26 cellular contexts compared by ENCODE assay signal in genomic region chr16:1264257-1265089, GRCh38. TPM values are rescaled to one million over a fixed set of nuclear protein-coding genes. Genes with fewer than 3 reads are reported as not detected.
DNase-seq lines count a peak whose midpoint lies in the region; ATAC-seq, FAIRE-seq and TF ChIP-seq lines count a peak whose summit lies in the region.
"Had no signal": no experiment of that assay in that cellular context is flagged by ENCODE, and none has a peak within 500 bp of the region (broad histone marks: within the 10 kb centered on the region; RNA-seq: fewer than 3 reads in every experiment).

No MANE protein-coding gene starts in this region.

- no peak for DNase-seq in GM12891 (ENCODE audit: insufficient read length, low spot score)
- DNase-seq in K562 (ENCODE audit: extremely low read depth in 1 of 4, low spot score in 3 of 4) = no peak
- no peak for DNase-seq in mesenchymal stem cell
- no peak for DNase-seq in activated effector memory CD4-positive, alpha-beta T cell treated with Interleukin-2 at 50 U/mL for 16 hours
- no peak for DNase-seq in MV-4-11 (lab: John Stamatoyannopoulos, UW)
- DNase-seq in GM20000 (ENCODE audit: low spot score) = no peak
- DNase-seq: 8988T, ACHN, GM23248, H9, HFFc6, KG1, MG63, NCI-H1048, NCI-H1417, NCI-H1694 treated with DMSO at 0.1 percent for 48 hours, NCI-H2081, NCI-H226, NCI-H510A, SHP77 had no signal

- H3K4me2 ChIP-seq in K562 (ENCODE audit: insufficient read depth, low read length) = no peak overlapping the region
- H3K4me2 ChIP-seq in mesenchymal stem cell (ENCODE audit: low read length, poor library complexity, severe bottlenecking) = no peak overlapping the region

- H3K4ac ChIP-seq in mesenchymal stem cell (ENCODE audit: low read depth in 1 of 2, low read length in 2 of 2) = no peak overlapping the region

- H3K27ac ChIP-seq in K562 (ENCODE audit: extremely low read depth, low read depth, low read length) = no peak overlapping the region
- no peak overlapping the region for H3K27ac ChIP-seq in mesenchymal stem cell (ENCODE audit: low read length, poor library complexity, severe bottlenecking)
- H3K27ac ChIP-seq: GM23248, RWPE1 had no signal

- H3K79me1 ChIP-seq in mesenchymal stem cell (replicated peaks; ENCODE audit: low read length, poor library complexity, severe bottlenecking) = no peaks in the 10 kb centered on the region

- intact Hi-C loops in K562 (cut with micrococcal nuclease) = no loop called here

- TF ChIP-seq EP300 in K562 (IDR thresholded peaks at IDR 0.05; ENCODE audit: low read length) = no peak

- H2BK12ac ChIP-seq in mesenchymal stem cell (ENCODE audit: low read length in 2 of 2) = no peak overlapping the region

- H2BK5ac ChIP-seq in mesenchymal stem cell (ENCODE audit: low read depth, low read length, poor library complexity, severe bottlenecking) = no peak overlapping the region

- H3K23ac ChIP-seq in mesenchymal stem cell (ENCODE audit: low read length in 2 of 2) = no peak overlapping the region

- ATAC-seq in K562 = no peak
- ATAC-seq: Panc1 had no signal

- H3K4me3 ChIP-seq in K562 = no peak overlapping the region
- H3K4me3 ChIP-seq in mesenchymal stem cell (ENCODE audit: insufficient read depth in 1 of 2, low read depth in 1 of 2, low read length in 2 of 2) = no peak overlapping the region
- H3K4me3 ChIP-seq: GM23248, MG63 had no signal

- no peak overlapping the region for H2AK5ac ChIP-seq in mesenchymal stem cell (ENCODE audit: low read length, severe bottlenecking)

- peak overlapping the region; percentile 49 for H4K91ac ChIP-seq in mesenchymal stem cell (ENCODE audit: low read length)

- H3K9me3 ChIP-seq in K562 (replicated peaks; ENCODE audit: control insufficient read depth, insufficient read depth, low read depth, low read length) = peaks cover 7% of the 10 kb centered on the region; the same call in 1 of the 2 replicates
- H3K9me3 ChIP-seq in mesenchymal stem cell (ENCODE audit: control insufficient read depth, low read length) = no peaks in the 10 kb centered on the region
- H3K9me3 ChIP-seq: MG63 had no signal

- WGBS in K562 (ENCODE audit: insufficient coverage, low coverage, missing lambda C conversion rate) = 54% methylated on average over 15 of the region's 17 CpGs
- 93% methylated on average over 17 of the region's 17 CpGs for WGBS in mesenchymal stem cell

- H3K79me2 ChIP-seq in K562 (ENCODE audit: control insufficient read depth, insufficient read depth, low read length) = no peaks in the 10 kb centered on the region

- FAIRE-seq in GM12891 (lab: Jason Lieb, UNC) (peak; percentile 66), K562 (lab: Jason Lieb, UNC) (no peak)

- H3K36me3 ChIP-seq in K562 (ENCODE audit: control insufficient read depth, insufficient read depth, low read length) = no peaks in the 10 kb centered on the region
- H3K36me3 ChIP-seq in mesenchymal stem cell (ENCODE audit: control insufficient read depth in 1 of 2, insufficient read depth in 2 of 2, low read depth in 1 of 2, low read length in 2 of 2) = no peaks in the 10 kb centered on the region
- H3K36me3 ChIP-seq: MG63 had no signal

- no peaks in the 10 kb centered on the region for H4K20me1 ChIP-seq in K562 (replicated peaks; ENCODE audit: control insufficient read depth, insufficient read depth, low read length)

- CTCF ChIA-PET in K562 (lab: Yijun Ruan, JAX; ENCODE audit: low intra/inter-chr PET ratio) = no interaction called here

- TF ChIP-seq CTCF in K562 (IDR thresholded peaks at IDR 0.05 in 2 of 3, conservative IDR thresholded peaks at IDR 0.05 in 1 of 3; ENCODE audit: insufficient read depth in 2 of 3, low read depth in 1 of 3, low read length in 3 of 3) (no peak), GM20000 (IDR thresholded peaks at IDR 0.05; ENCODE audit: extremely low read depth, missing control alignments) (no peak)

- TF ChIP-seq RAD21 in K562 (CRISPR knock-in tag; conservative IDR thresholded peaks at IDR 0.05 in 1 of 2, IDR thresholded peaks at IDR 0.05 in 1 of 2) = no peak

- H3K27me3 ChIP-seq in K562 (ENCODE audit: control insufficient read depth in 2 of 2, insufficient read depth in 2 of 2, low read length in 2 of 2) (peaks cover 19 to 48% of the 10 kb centered on the region in 2 experiments; a peak in 4 of 5 replicates), mesenchymal stem cell (ENCODE audit: control insufficient read depth in 1 of 2, insufficient read depth in 1 of 2, low read length in 2 of 2) (peaks cover 22 to 53% of the 10 kb centered on the region in 2 experiments)

- H3K9ac ChIP-seq in K562 (ENCODE audit: insufficient read depth in 1 of 2, low read depth in 2 of 2, low read length in 2 of 2) (no peak overlapping the region), mesenchymal stem cell (ENCODE audit: low read length) (no peak overlapping the region)
- H3K9ac ChIP-seq: GM23248 had no signal

- POLR2A ChIA-PET in K562 (lab: Yijun Ruan, JAX) = no interaction called here

- no peak overlapping the region for H3K18ac ChIP-seq in mesenchymal stem cell (ENCODE audit: low read depth in 1 of 2, low read length in 2 of 2)

- H4K8ac ChIP-seq in mesenchymal stem cell (ENCODE audit: low read length) = no peak overlapping the region

- no TSS peak for BruUV-seq in K562 (replicated peaks; lab: Mats Ljungman, UMichigan)

- H3K9me1 ChIP-seq in K562 (ENCODE audit: control insufficient read depth, insufficient read depth, low read length) = peaks cover 3% of the 10 kb centered on the region

- TF ChIP-seq POLR2A in GM12891 (IDR thresholded peaks at IDR 0.05; ENCODE audit: low read depth, low read length) = no peak
- TF ChIP-seq POLR2A in K562 (conservative IDR thresholded peaks at IDR 0.05) = no peak

- H2BK15ac ChIP-seq in mesenchymal stem cell (ENCODE audit: low read depth, poor library complexity, severe bottlenecking) = no peak overlapping the region

- H2AFZ ChIP-seq in K562 (ENCODE audit: low read depth, low read length) (no peak overlapping the region), mesenchymal stem cell (ENCODE audit: low read depth, low read length) (no peak overlapping the region)
- H2AFZ ChIP-seq: GM23248 had no signal

- in situ Hi-C loops in K562 (cut with MboI) = no loop called here

- H3K14ac ChIP-seq in mesenchymal stem cell (ENCODE audit: low read length in 2 of 2) = no peak overlapping the region

- H3K4me1 ChIP-seq in K562 (replicated peaks in 1 of 2; ENCODE audit: control insufficient read depth in 2 of 2, insufficient read depth in 2 of 2, low read length in 2 of 2) = peaks cover 3 to 39% of the 10 kb centered on the region in 2 experiments; a peak in 3 of 5 replicates
- peaks cover 2% of the 10 kb centered on the region for H3K4me1 ChIP-seq in mesenchymal stem cell (ENCODE audit: control insufficient read depth, insufficient read depth, low read depth, low read length)

- H2BK120ac ChIP-seq in mesenchymal stem cell (ENCODE audit: low read depth, low read length) = no peak overlapping the region

RNA-seq across cellular contexts. Expression of gene TPSD1, which starts 8.6 kb away (rescaled TPM):
- polyA plus RNA-seq in GM12891 (2012; ENCODE audit: low read depth, missing spikeins) = not detected
- not detected in 2 replicates for total RNA-seq in K562 (2011; cell fraction: chromatin; rRNA removed; ENCODE audit: low replicate concordance)
- not detected in 2 replicates for total RNA-seq in K562 (2011; cell fraction: nucleolus; rRNA removed)
- total RNA-seq in K562 (2011; cell fraction: nucleoplasm; rRNA removed) = not detected in 2 replicates
- not detected in 2 replicates for total RNA-seq in K562 (2014; rRNA removed)
- total RNA-seq in K562 (2014; rRNA removed; fragmentation: Illumina TruSeq; extraction: Trizol) = not detected in 2 replicates
- not detected in 2 replicates for total RNA-seq in K562 (2015; rRNA removed; fragmentation: Illumina TruSeq; extraction: Trizol)
- total RNA-seq in K562 (2021) = not detected in 2 replicates
- polyA plus RNA-seq in K562 (2011; rRNA removed) = not detected in 2 replicates
- polyA plus RNA-seq in K562 (2011; cell fraction: cytosol; rRNA removed) = not detected in 2 replicates
- not detected in 2 replicates for polyA plus RNA-seq in K562 (2011; cell fraction: nucleus; rRNA removed)
- 0.07 TPM in 1 of 2 replicates, not detected in the other for polyA plus RNA-seq in K562 (2012)
- polyA plus RNA-seq in K562 (2014; fragmentation: Illumina TruSeq; extraction: Trizol) = not detected in 2 replicates
- not detected for polyA plus RNA-seq in K562 (2014; fragmentation: Nextera tagmentation; extraction: Ambion mirVana)
- polyA plus RNA-seq in K562 (2014; rRNA removed) = not detected in 2 replicates
- not detected in 2 replicates for polyA minus RNA-seq in K562 (2011; rRNA and poly(A)+ RNA removed)
- polyA minus RNA-seq in K562 (2011; cell fraction: cytosol; rRNA and poly(A)+ RNA removed) = not detected in 2 replicates
- polyA minus RNA-seq in K562 (2011; cell fraction: nucleus; rRNA and poly(A)+ RNA removed) = not detected in 2 replicates
- polyA plus RNA-seq in mesenchymal stem cell (2013, experiment 1 of 2) = not detected
- not detected for polyA plus RNA-seq in mesenchymal stem cell (2013, experiment 2 of 2)
- total RNA-seq: GM23248, H9, HFFc6, HT1080, OCI-LY7, SK-MEL-5 had no signal
- polyA plus RNA-seq: BJ, GM23248 had no signal

RNA-seq across cellular contexts. Expression of gene TPSAB1, which starts 24.0 kb away (rescaled TPM):
- polyA plus RNA-seq in GM12891 (2012; ENCODE audit: low read depth, missing spikeins) = not detected
- not detected in 2 replicates for total RNA-seq in K562 (2011; cell fraction: chromatin; rRNA removed; ENCODE audit: low replicate concordance)
- not detected in 2 replicates for total RNA-seq in K562 (2011; cell fraction: nucleolus; rRNA removed)
- total RNA-seq in K562 (2011; cell fraction: nucleoplasm; rRNA removed) = not detected in 2 replicates
- total RNA-seq in K562 (2014; rRNA removed) (not detected in 2 replicates), K562 (2014; rRNA removed; fragmentation: Illumina TruSeq; extraction: Trizol) (not detected in 2 replicates), K562 (2015; rRNA removed; fragmentation: Illumina TruSeq; extraction: Trizol) (not detected in 2 replicates), K562 (2021) (0.31 TPM in 1 of 2 replicates, not detected in the other)
- polyA plus RNA-seq in K562 (2011; rRNA removed) (not detected in 2 replicates), K562 (2014; fragmentation: Illumina TruSeq; extraction: Trizol) (not detected in 2 replicates), K562 (2014; fragmentation: Nextera tagmentation; extraction: Ambion mirVana) (not detected), K562 (2014; rRNA removed) (not detected in 2 replicates)
- polyA plus RNA-seq in K562 (2011; cell fraction: cytosol; rRNA removed) = not detected in 2 replicates
- polyA plus RNA-seq in K562 (2011; cell fraction: nucleus; rRNA removed) = not detected in 2 replicates
- polyA plus RNA-seq in K562 (2012) = 0.10 TPM in 1 of 2 replicates, not detected in the other
- polyA minus RNA-seq in K562 (2011; rRNA and poly(A)+ RNA removed) = not detected in 2 replicates
- not detected in 2 replicates for polyA minus RNA-seq in K562 (2011; cell fraction: cytosol; rRNA and poly(A)+ RNA removed)
- not detected in 2 replicates for polyA minus RNA-seq in K562 (2011; cell fraction: nucleus; rRNA and poly(A)+ RNA removed)
- not detected for polyA plus RNA-seq in mesenchymal stem cell (2013, experiment 1 of 2)
- polyA plus RNA-seq in mesenchymal stem cell (2013, experiment 2 of 2) = not detected
- total RNA-seq: GM23248, H9, HFFc6, HT1080, OCI-LY7, SK-MEL-5 had no signal
- polyA plus RNA-seq: BJ, GM23248 had no signal

RNA-seq across cellular contexts. Expression of gene TPSB2, which starts 34.5 kb away (rescaled TPM):
- polyA plus RNA-seq in GM12891 (2012; ENCODE audit: low read depth, missing spikeins) = not detected
- not detected in 2 replicates for total RNA-seq in K562 (2011; cell fraction: chromatin; rRNA removed; ENCODE audit: low replicate concordance)
- not detected in 2 replicates for total RNA-seq in K562 (2011; cell fraction: nucleolus; rRNA removed)
- total RNA-seq in K562 (2011; cell fraction: nucleoplasm; rRNA removed) = not detected in 2 replicates
- not detected in 2 replicates for total RNA-seq in K562 (2014; rRNA removed)
- total RNA-seq in K562 (2014; rRNA removed; fragmentation: Illumina TruSeq; extraction: Trizol) = not detected in 2 replicates
- not detected in 2 replicates for total RNA-seq in K562 (2015; rRNA removed; fragmentation: Illumina TruSeq; extraction: Trizol)
- total RNA-seq in K562 (2021) = 0.16 and 0.18 TPM in 2 replicates
- not detected in 2 replicates for polyA plus RNA-seq in K562 (2011; rRNA removed)
- not detected in 2 replicates for polyA plus RNA-seq in K562 (2011; cell fraction: cytosol; rRNA removed)
- polyA plus RNA-seq in K562 (2011; cell fraction: nucleus; rRNA removed) = not detected in 2 replicates
- polyA plus RNA-seq in K562 (2012) = not detected in 2 replicates
- not detected in 2 replicates for polyA plus RNA-seq in K562 (2014; fragmentation: Illumina TruSeq; extraction: Trizol)
- polyA plus RNA-seq in K562 (2014; fragmentation: Nextera tagmentation; extraction: Ambion mirVana) = not detected
- not detected in 2 replicates for polyA plus RNA-seq in K562 (2014; rRNA removed)
- not detected in 2 replicates for polyA minus RNA-seq in K562 (2011; rRNA and poly(A)+ RNA removed)
- not detected in 2 replicates for polyA minus RNA-seq in K562 (2011; cell fraction: cytosol; rRNA and poly(A)+ RNA removed)
- not detected in 2 replicates for polyA minus RNA-seq in K562 (2011; cell fraction: nucleus; rRNA and poly(A)+ RNA removed)
- polyA plus RNA-seq in mesenchymal stem cell (2013, experiment 1 of 2) = not detected
- polyA plus RNA-seq in mesenchymal stem cell (2013, experiment 2 of 2) = not detected
- total RNA-seq: GM23248, H9, HFFc6, HT1080, OCI-LY7, SK-MEL-5 had no signal
- polyA plus RNA-seq: BJ, GM23248 had no signal

RNA-seq across cellular contexts. Expression of gene TPSG1, which starts 39.4 kb away (rescaled TPM):
- polyA plus RNA-seq in GM12891 (2012; ENCODE audit: low read depth, missing spikeins) = not detected
- total RNA-seq in K562 (2011; cell fraction: chromatin; rRNA removed; ENCODE audit: low replicate concordance) = not detected in 2 replicates
- total RNA-seq in K562 (2011; cell fraction: nucleolus; rRNA removed) = not detected in 2 replicates
- total RNA-seq in K562 (2011; cell fraction: nucleoplasm; rRNA removed) = not detected in 2 replicates
- not detected in 2 replicates for total RNA-seq in K562 (2014; rRNA removed)
- not detected in 2 replicates for total RNA-seq in K562 (2014; rRNA removed; fragmentation: Illumina TruSeq; extraction: Trizol)
- not detected in 2 replicates for total RNA-seq in K562 (2015; rRNA removed; fragmentation: Illumina TruSeq; extraction: Trizol)
- not detected in 2 replicates for total RNA-seq in K562 (2021)
- polyA plus RNA-seq in K562 (2011; rRNA removed) = not detected in 2 replicates
- polyA plus RNA-seq in K562 (2011; cell fraction: cytosol; rRNA removed) = not detected in 2 replicates
- not detected in 2 replicates for polyA plus RNA-seq in K562 (2011; cell fraction: nucleus; rRNA removed)
- polyA plus RNA-seq in K562 (2012) = not detected in 2 replicates
- not detected in 2 replicates for polyA plus RNA-seq in K562 (2014; fragmentation: Illumina TruSeq; extraction: Trizol)
- not detected for polyA plus RNA-seq in K562 (2014; fragmentation: Nextera tagmentation; extraction: Ambion mirVana)
- polyA plus RNA-seq in K562 (2014; rRNA removed) = not detected in 2 replicates
- not detected in 2 replicates for polyA minus RNA-seq in K562 (2011; rRNA and poly(A)+ RNA removed)
- not detected in 2 replicates for polyA minus RNA-seq in K562 (2011; cell fraction: cytosol; rRNA and poly(A)+ RNA removed)
- polyA minus RNA-seq in K562 (2011; cell fraction: nucleus; rRNA and poly(A)+ RNA removed) = not detected in 2 replicates
- polyA plus RNA-seq in mesenchymal stem cell (2013, experiment 1 of 2) = not detected
- not detected for polyA plus RNA-seq in mesenchymal stem cell (2013, experiment 2 of 2)
- total RNA-seq: GM23248, H9, HT1080, OCI-LY7, SK-MEL-5 had no signal
- polyA plus RNA-seq: BJ, GM23248 had no signal

RNA-seq across cellular contexts. Expression of gene UBE2I, which starts 45.0 kb away (rescaled TPM):
- polyA plus RNA-seq in GM12891 (2012; ENCODE audit: low read depth, missing spikeins) = 113 TPM
- 163 and 370 TPM in 2 replicates for total RNA-seq in K562 (2011; cell fraction: chromatin; rRNA removed; ENCODE audit: low replicate concordance)
- total RNA-seq in K562 (2011; cell fraction: nucleolus; rRNA removed) = 214 and 227 TPM in 2 replicates
- 128 and 149 TPM in 2 replicates for total RNA-seq in K562 (2011; cell fraction: nucleoplasm; rRNA removed)
- total RNA-seq in K562 (2014; rRNA removed) (64.7 and 104 TPM in 2 replicates), K562 (2014; rRNA removed; fragmentation: Illumina TruSeq; extraction: Trizol) (103 and 114 TPM in 2 replicates), K562 (2015; rRNA removed; fragmentation: Illumina TruSeq; extraction: Trizol) (96.9 and 104 TPM in 2 replicates), K562 (2021) (208 and 215 TPM in 2 replicates)
- polyA plus RNA-seq in K562 (2011; rRNA removed) (132 and 145 TPM in 2 replicates), K562 (2014; fragmentation: Illumina TruSeq; extraction: Trizol) (222 and 254 TPM in 2 replicates), K562 (2014; fragmentation: Nextera tagmentation; extraction: Ambion mirVana) (10 to 100 TPM; 36.6 to 45.1 TPM), K562 (2014; rRNA removed) (171 and 184 TPM in 2 replicates)
- 67.6 and 119 TPM in 2 replicates for polyA plus RNA-seq in K562 (2011; cell fraction: cytosol; rRNA removed)
- 140 and 142 TPM in 2 replicates for polyA plus RNA-seq in K562 (2011; cell fraction: nucleus; rRNA removed)
- polyA plus RNA-seq in K562 (2012) = 143 and 153 TPM in 2 replicates
- 118 and 130 TPM in 2 replicates for polyA minus RNA-seq in K562 (2011; rRNA and poly(A)+ RNA removed)
- 69.2 and 93.4 TPM in 2 replicates for polyA minus RNA-seq in K562 (2011; cell fraction: cytosol; rRNA and poly(A)+ RNA removed)
- 62.3 and 72.8 TPM in 2 replicates for polyA minus RNA-seq in K562 (2011; cell fraction: nucleus; rRNA and poly(A)+ RNA removed)
- polyA plus RNA-seq in mesenchymal stem cell (2013, experiment 1 of 2) = 146 TPM
- 147 TPM for polyA plus RNA-seq in mesenchymal stem cell (2013, experiment 2 of 2)
